Comparison of ENCODE assay signal across 1 cellular context in genomic region chr18:21489919-21490495, GRCh38.
A peak's percentile ranks its signal among the peaks of the same experiment; 100 is the strongest.
TF ChIP-seq lines count a peak whose summit lies in the region.

No MANE protein-coding gene starts in this region.

TF ChIP-seq in K562, 482 proteins besides CTCF, POLR2A, EP300 and RAD21 (continued from another document):
- TF ChIP-seq FOXO4 (CRISPR knock-in tag; IDR thresholded peaks at IDR 0.05): no peak
- no peak for TF ChIP-seq KLF10 (CRISPR knock-in tag; IDR thresholded peaks at IDR 0.05)
- 0 out of 2 replicates have a peak, but pooled peaks have one; percentile 15 for TF ChIP-seq TCF3 (CRISPR knock-in tag; IDR thresholded peaks at IDR 0.05)
- TF ChIP-seq CHAMP1 (IDR thresholded peaks at IDR 0.05): no peak
- no peak for TF ChIP-seq ARID4B (CRISPR knock-in tag; IDR thresholded peaks at IDR 0.05)
- no peak for TF ChIP-seq ZNF830 (CRISPR knock-in tag; IDR thresholded peaks at IDR 0.05)
- no peak for TF ChIP-seq RBM15 (IDR thresholded peaks at IDR 0.05; ENCODE audit: insufficient read depth, low read length)
- TF ChIP-seq WHSC1 (IDR thresholded peaks at IDR 0.05; ENCODE audit: low read length): no peak
- TF ChIP-seq CREB1 (IDR thresholded peaks at IDR 0.05): peak; percentile 64; the same call in 1 of the 2 replicates
- no peak for TF ChIP-seq CREB1 (CRISPR knock-in tag; IDR thresholded peaks at IDR 0.05)
- no peak for TF ChIP-seq ETS1 (conservative IDR thresholded peaks at IDR 0.05; ENCODE audit: control insufficient read depth, low read depth, low read length)
- TF ChIP-seq ZNF445 (CRISPR knock-in tag; IDR thresholded peaks at IDR 0.05; ENCODE audit: low read depth): no peak
- no peak for TF ChIP-seq YBX1 (IDR thresholded peaks at IDR 0.05)
- no peak for TF ChIP-seq ZNF263 (CRISPR knock-in tag; IDR thresholded peaks at IDR 0.05; ENCODE audit: borderline replicate concordance)
- TF ChIP-seq STAT5B (CRISPR knock-in tag; IDR thresholded peaks at IDR 0.05): no peak
- TF ChIP-seq JUND (IDR thresholded peaks at IDR 0.05; ENCODE audit: borderline replicate concordance, low read depth, low read length): peak; percentile 69
- TF ChIP-seq JUND (tag; IDR thresholded peaks at IDR 0.05; ENCODE audit: borderline replicate concordance, low read depth, low read length): peak; percentile 81; the same call in 2 of the 3 replicates
- TF ChIP-seq ZBTB34 (CRISPR knock-in tag; IDR thresholded peaks at IDR 0.05): no peak
- no peak for TF ChIP-seq RBM25 (IDR thresholded peaks at IDR 0.05; ENCODE audit: low read depth, low read length, severe bottlenecking)
- 0 out of 2 replicates have a peak, but pooled peaks have one; percentile 5 for TF ChIP-seq CBFA2T3 (IDR thresholded peaks at IDR 0.05)
- TF ChIP-seq ZNF217 (CRISPR knock-in tag; IDR thresholded peaks at IDR 0.05): no peak
- no peak for TF ChIP-seq POLR3G (IDR thresholded peaks at IDR 0.05; ENCODE audit: extremely low read depth, insufficient read length, insufficient replicate concordance)
- no peak for TF ChIP-seq SMARCA5 (IDR thresholded peaks at IDR 0.05)
- TF ChIP-seq ZNF324 (CRISPR knock-in tag; IDR thresholded peaks at IDR 0.05): no peak
